Comparison of ENCODE assay signal across 9 cellular contexts in genomic region chr1:21295545-21295944, GRCh38. TPM values are rescaled to one million over a fixed set of nuclear protein-coding genes. Genes with fewer than 3 reads are reported as not detected.
DNase-seq lines count a peak whose midpoint lies in the region; ATAC-seq and TF ChIP-seq lines count a peak whose summit lies in the region.
"Had no signal": no experiment of that assay in that cellular context is flagged by ENCODE, and none has a peak within 500 bp of the region (broad histone marks: within the 10 kb centered on the region; RNA-seq: fewer than 3 reads in every experiment).

No MANE protein-coding gene starts in this region.

- no peaks in the 10 kb centered on the region for H3K36me3 ChIP-seq in CD8-positive, alpha-beta T cell (ENCODE audit: insufficient read depth, low read length)
- H3K36me3 ChIP-seq in OCI-LY7 (ENCODE audit: insufficient read depth, low read length) (no peaks in the 10 kb centered on the region), smooth muscle cell (ENCODE audit: low read depth) (no peaks in the 10 kb centered on the region)
- H3K36me3 ChIP-seq: heart left ventricle, left ventricle myocardium inferior had no signal

- H3K9me2 ChIP-seq in OCI-LY7 (ENCODE audit: insufficient read depth, low read length) = no peaks in the 10 kb centered on the region

- H3K79me2 ChIP-seq in OCI-LY7 (ENCODE audit: insufficient read depth, low read depth, low read length) (no peaks in the 10 kb centered on the region; the same call in 1 of the 2 replicates), smooth muscle cell (ENCODE audit: low read depth) (peaks cover 97% of the 10 kb centered on the region)

- TF ChIP-seq CTCF in CD8-positive, alpha-beta T cell (IDR thresholded peaks at IDR 0.05) = no peak
- no peak for TF ChIP-seq CTCF in OCI-LY7 (conservative IDR thresholded peaks at IDR 0.05; ENCODE audit: low read length)
- no peak for TF ChIP-seq CTCF in smooth muscle cell (IDR thresholded peaks at IDR 0.05; ENCODE audit: borderline replicate concordance, insufficient read depth, poor library complexity, severe bottlenecking)

- H3K4me1 Mint-ChIP-seq in CD8-positive, alpha-beta T cell (ENCODE audit: low read depth) = peaks cover 85% of the 10 kb centered on the region
- H3K4me1 Mint-ChIP-seq in central memory CD8-positive, alpha-beta T cell = peaks cover 75% of the 10 kb centered on the region

- H3K4me1 ChIP-seq in CD8-positive, alpha-beta T cell (ENCODE audit: insufficient read depth, low read length) = peaks cover 86% of the 10 kb centered on the region
- H3K4me1 ChIP-seq in OCI-LY7 (ENCODE audit: insufficient read depth, low read length, poor library complexity, severe bottlenecking) (peaks cover 82% of the 10 kb centered on the region), smooth muscle cell (ENCODE audit: low read depth) (peaks cover 15% of the 10 kb centered on the region)

- CTCF ChIA-PET in CD8-positive, alpha-beta T cell (lab: Charles Lee) = interaction anchor here (0.9 to 2.1 kb wide), 5 partner anchors 22 to 73 kb away, joined by 3 to 7 read pairs (median 4); no protein-coding TSS in a partner anchor
- CTCF ChIA-PET in OCI-LY7 (lab: Charles Lee; ENCODE audit: unreplicated experiment) = interaction anchor here (1.1 kb wide), 1 partner anchor 30 kb away, joined by 10 read pairs; no protein-coding TSS in a partner anchor

- POLR2A ChIA-PET in CD8-positive, alpha-beta T cell (lab: Charles Lee) = interaction anchor here (2.9 to 5.0 kb wide), 5 partner anchors 25 to 50 kb away, joined by 16 to 62 read pairs (median 42); no protein-coding TSS in a partner anchor
- POLR2A ChIA-PET in OCI-LY7 (lab: Charles Lee) = interaction anchor here (1.0 to 4.1 kb wide), 5 partner anchors 24 to 49 kb away, joined by 4 to 26 read pairs (median 6); no protein-coding TSS in a partner anchor

- peak overlapping the region; percentile 82 for H3K4me2 ChIP-seq in OCI-LY7 (ENCODE audit: low read length)
- H3K4me2 ChIP-seq in smooth muscle cell = no peak overlapping the region

- H3F3A ChIP-seq in smooth muscle cell (ENCODE audit: low read depth) = peaks cover 23% of the 10 kb centered on the region

- peak overlapping the region; percentile 22; the same call in 1 of the 2 replicates for H2AFZ ChIP-seq in OCI-LY7 (ENCODE audit: low read length)
- no peak overlapping the region for H2AFZ ChIP-seq in smooth muscle cell (ENCODE audit: low read depth)

- H3K9me3 Mint-ChIP-seq in CD8-positive, alpha-beta T cell = no peaks in the 10 kb centered on the region
- H3K9me3 Mint-ChIP-seq in central memory CD8-positive, alpha-beta T cell = no peaks in the 10 kb centered on the region

- peak overlapping the region; percentile 94 for H3K27ac ChIP-seq in CD8-positive, alpha-beta T cell (ENCODE audit: low read depth, low read length)
- H3K27ac ChIP-seq in OCI-LY7 (ENCODE audit: low read depth, low read length, poor library complexity, severe bottlenecking) (peak overlapping the region; percentile 90), smooth muscle cell (ENCODE audit: low read depth) (peak overlapping the region; percentile 25)

- peaks cover 7% of the 10 kb centered on the region for H3K36me3 Mint-ChIP-seq in CD8-positive, alpha-beta T cell
- H3K36me3 Mint-ChIP-seq in central memory CD8-positive, alpha-beta T cell (ENCODE audit: insufficient read depth) = peaks cover 24% of the 10 kb centered on the region

- H3K27me3 ChIP-seq in CD8-positive, alpha-beta T cell (ENCODE audit: insufficient read depth, low read length) = no peaks in the 10 kb centered on the region
- H3K27me3 ChIP-seq in smooth muscle cell (ENCODE audit: low read depth) = no peaks in the 10 kb centered on the region
- H3K27me3 ChIP-seq: heart left ventricle had no signal

- 86% methylated on average over 6 of the region's 6 CpGs for whole genome bisulfite sequencing in smooth muscle cell (ENCODE audit: low lambda C conversion rate)

- intact Hi-C loops in CD8-positive, alpha-beta T cell (cut with DNase I, micrococcal nuclease) = loop anchor here in 1 of 2 experiments (1.0 kb wide), 1 partner anchor 28 kb away; no protein-coding TSS in a partner anchor
- intact Hi-C loops in OCI-LY7 (cut with micrococcal nuclease; ENCODE audit: unreplicated experiment) = no loop called here

- H3K4me3 Mint-ChIP-seq in CD8-positive, alpha-beta T cell = peak overlapping the region; percentile 27
- H3K4me3 Mint-ChIP-seq in central memory CD8-positive, alpha-beta T cell = no peak overlapping the region

- DNase-seq in CD8-positive, alpha-beta T cell = no peak
- DNase-seq in OCI-LY7 (ENCODE audit: low spot score) (no peak), smooth muscle cell (lab: John Stamatoyannopoulos, UW; ENCODE audit: unreplicated experiment) (no peak), retina (no peak), globus pallidus (ENCODE audit: low spot score) (no peak), NCI-H345 (lab: John Stamatoyannopoulos, UW) (no peak)
- DNase-seq in central memory CD8-positive, alpha-beta T cell (ENCODE audit: low spot score in 2 of 2) = no peak
- DNase-seq: heart left ventricle, left ventricle myocardium inferior had no signal

- H4K20me1 ChIP-seq in OCI-LY7 (ENCODE audit: insufficient read depth, low read length) = peaks cover 5% of the 10 kb centered on the region; the same call in 1 of the 2 replicates
- H4K20me1 ChIP-seq in smooth muscle cell (ENCODE audit: low read depth) = peaks cover 74% of the 10 kb centered on the region

- H3K9ac ChIP-seq in smooth muscle cell (ENCODE audit: low read depth) = no peak overlapping the region

- no peaks in the 10 kb centered on the region for H3K9me3 ChIP-seq in CD8-positive, alpha-beta T cell (ENCODE audit: low read length)
- H3K9me3 ChIP-seq in OCI-LY7 (ENCODE audit: low read length) = no peaks in the 10 kb centered on the region
- H3K9me3 ChIP-seq in smooth muscle cell (replicated peaks; ENCODE audit: low read depth) = no peaks in the 10 kb centered on the region
- H3K9me3 ChIP-seq: heart left ventricle, left ventricle myocardium inferior had no signal

- BruUV-seq in OCI-LY7 (replicated peaks; lab: Mats Ljungman, UMichigan) = no TSS peak

- no peak for ATAC-seq in CD8-positive, alpha-beta T cell
- ATAC-seq in central memory CD8-positive, alpha-beta T cell (replicated peaks; ENCODE audit: extremely low read depth, poor library complexity, severe bottlenecking) = no peak
- ATAC-seq: heart left ventricle had no signal

- no peak overlapping the region for H3K4me3 ChIP-seq in CD8-positive, alpha-beta T cell (ENCODE audit: low read depth, low read length)
- H3K4me3 ChIP-seq in OCI-LY7 (ENCODE audit: low read depth, low read length, poor library complexity, severe bottlenecking) (peak overlapping the region; percentile 65), smooth muscle cell (no peak overlapping the region)
- H3K4me3 ChIP-seq: left ventricle myocardium inferior had no signal

- no peaks in the 10 kb centered on the region for H3K27me3 Mint-ChIP-seq in CD8-positive, alpha-beta T cell (ENCODE audit: low read depth)
- no peaks in the 10 kb centered on the region for H3K27me3 Mint-ChIP-seq in central memory CD8-positive, alpha-beta T cell

- H3K27ac Mint-ChIP-seq in CD8-positive, alpha-beta T cell = peak overlapping the region; percentile 98
- peak overlapping the region; percentile 99 for H3K27ac Mint-ChIP-seq in central memory CD8-positive, alpha-beta T cell (ENCODE audit: low read depth)

RNA-seq across cellular contexts. Expression of gene ECE1, which starts 5.3 kb away (rescaled TPM):
- 10 to 100 TPM; 55.0 to 56.0 TPM for total RNA-seq in CD8-positive, alpha-beta T cell
- 13.5 and 20.0 TPM in 2 replicates for total RNA-seq in OCI-LY7 (2014; rRNA removed; shearing (Covaris generic))
- total RNA-seq in OCI-LY7 (2022) (25.3 and 32.8 TPM in 2 replicates), smooth muscle cell (63.8 and 129 TPM in 2 replicates)
- 101 and 108 TPM in 2 replicates for polyA plus RNA-seq in smooth muscle cell

Comparison
In these comparisons a context has a peak if more than half of its experiments do, and no peak if none do; other contexts are left out.
1. H3K27ac ChIP-seq: peak in every context shown above with its lines; median percentile 94 in CD8-positive, alpha-beta T cell; 90 in OCI-LY7; 25 in smooth muscle cell.